ENCODE assay signal across 8 cellular contexts in genomic region chr19:39765091-39766076, GRCh38. TPM values are rescaled to one million over a fixed set of nuclear protein-coding genes. Genes with fewer than 3 reads are reported as not detected.
DNase-seq lines count a peak whose midpoint lies in the region; ATAC-seq and TF ChIP-seq lines count a peak whose summit lies in the region.

No MANE protein-coding gene starts in this region.

- no peak overlapping the region for H3K18ac ChIP-seq in mesenchymal stem cell (ENCODE audit: low read depth in 1 of 2, low read length in 2 of 2)

- no peak for TF ChIP-seq POLR2A in transverse colon (IDR thresholded peaks at IDR 0.05)

- WGBS in SK-N-SH (ENCODE audit: low lambda C conversion rate) = 7% methylated on average over 16 of the region's 16 CpGs
- 65% methylated on average over 9 of the region's 16 CpGs for WGBS in mesenchymal stem cell
- 49 to 54% methylated on average over 6 to 16 of the region's 16 CpGs for WGBS in transverse colon (ENCODE audit: low coverage in 1 of 2), 2 donors

- intact Hi-C loops in colonic mucosa (cut with DNase I) (loop anchor here (10.0 kb wide), 1 partner anchor 211 kb away; no protein-coding TSS in a partner anchor), transverse colon (cut with DNase I; ENCODE audit: low total_unique reads) (no loop called here)

- no peak overlapping the region for H3K4me2 ChIP-seq in SK-N-SH
- H3K4me2 ChIP-seq in mesenchymal stem cell (ENCODE audit: low read length, poor library complexity, severe bottlenecking) = no peak overlapping the region

- no peaks in the 10 kb centered on the region for H3K79me1 ChIP-seq in mesenchymal stem cell (replicated peaks; ENCODE audit: low read length, poor library complexity, severe bottlenecking)

- H3K9me3 ChIP-seq in HEK293 (ENCODE audit: control insufficient read depth, insufficient read depth, low read depth, low read length) (no peaks in the 10 kb centered on the region; the same call in 1 of the 2 replicates), SK-N-SH (no peaks in the 10 kb centered on the region), colonic mucosa (no peaks in the 10 kb centered on the region), mesenchymal stem cell (ENCODE audit: control insufficient read depth, low read length) (no peaks in the 10 kb centered on the region), transverse colon (no peaks in the 10 kb centered on the region)

- no peak for TF ChIP-seq RAD21 in SK-N-SH (IDR thresholded peaks at IDR 0.05; ENCODE audit: low read length)

- H3K9ac ChIP-seq in SK-N-SH (no peak overlapping the region), colonic mucosa (ENCODE audit: low read depth in 2 of 2, low read length in 2 of 2) (no peak overlapping the region), mesenchymal stem cell (ENCODE audit: low read length) (no peak overlapping the region)

- H2AFZ ChIP-seq in SK-N-SH (ENCODE audit: low read depth) (no peak overlapping the region), mesenchymal stem cell (ENCODE audit: low read depth, low read length) (no peak overlapping the region)

- no peaks in the 10 kb centered on the region for H3K9me2 ChIP-seq in SK-N-SH

- H3K4me3 ChIP-seq in HEK293 (ENCODE audit: low read depth, low read length) (no peak overlapping the region), SK-N-SH (ENCODE audit: low read depth in 2 of 2, low read length in 1 of 2) (peak overlapping the region in 1 of 2 experiments; percentile 11; a peak in 1 of 4 replicates), colonic mucosa (no peak overlapping the region), mesenchymal stem cell (ENCODE audit: insufficient read depth in 1 of 2, low read depth in 1 of 2, low read length in 2 of 2) (no peak overlapping the region), transverse colon (no peak overlapping the region)

- POLR2A ChIA-PET in HEK293 (lab: Yijun Ruan, JAX) (no interaction called here), SK-N-SH (lab: Yijun Ruan, JAX) (no interaction called here)

- no peaks in the 10 kb centered on the region; a peak in 1 of 3 replicates for H3K36me3 ChIP-seq in HEK293 (ENCODE audit: control insufficient read depth in 2 of 2, insufficient read depth in 1 of 2, low read length in 2 of 2)
- H3K36me3 ChIP-seq in SK-N-SH (replicated peaks in 1 of 2; ENCODE audit: control insufficient read depth in 1 of 2, insufficient read depth in 2 of 2, low read length in 1 of 2) = no peaks in the 10 kb centered on the region
- H3K36me3 ChIP-seq in colonic mucosa = no peaks in the 10 kb centered on the region
- H3K36me3 ChIP-seq in mesenchymal stem cell (ENCODE audit: control insufficient read depth in 1 of 2, insufficient read depth in 2 of 2, low read depth in 1 of 2, low read length in 2 of 2) = no peaks in the 10 kb centered on the region
- H3K36me3 ChIP-seq in transverse colon = no peaks in the 10 kb centered on the region

- H2BK5ac ChIP-seq in mesenchymal stem cell (ENCODE audit: low read depth, low read length, poor library complexity, severe bottlenecking) = no peak overlapping the region

- CTCF ChIA-PET in HEK293 (lab: Yijun Ruan, JAX) = interaction anchor here (0.5 to 7.8 kb wide), 49 partner anchors 7 to 1286 kb away, joined by 3 to 72 read pairs (median 4); partner anchors contain the start of genes FBL and PSMC4
- CTCF ChIA-PET in SK-N-SH (lab: Yijun Ruan, JAX) = interaction anchor here (0.6 to 3.5 kb wide), 19 partner anchors 8 to 214 kb away, joined by 3 to 14 read pairs (median 4); no protein-coding TSS in a partner anchor

- TF ChIP-seq EP300 in SK-N-SH (IDR thresholded peaks at IDR 0.05; ENCODE audit: borderline replicate concordance in 1 of 2, low read depth in 1 of 2, low read length in 1 of 2) = no peak
- TF ChIP-seq EP300 in transverse colon (IDR thresholded peaks at IDR 0.05; ENCODE audit: low read depth) = no peak

- H3K27me3 ChIP-seq in SK-N-SH (ENCODE audit: insufficient read depth) (peaks cover 19% of the 10 kb centered on the region; the same call in 1 of the 2 replicates), colonic mucosa (no peaks in the 10 kb centered on the region), mesenchymal stem cell (ENCODE audit: control insufficient read depth in 1 of 2, insufficient read depth in 1 of 2, low read length in 2 of 2) (peaks cover 5 to 20% of the 10 kb centered on the region in 2 experiments), transverse colon (peaks cover 9% of the 10 kb centered on the region)

- no peaks in the 10 kb centered on the region for H4K20me1 ChIP-seq in SK-N-SH (ENCODE audit: insufficient read depth)

- H3K4me1 ChIP-seq in HEK293 (ENCODE audit: control insufficient read depth, insufficient read depth, low read length) (peaks cover 6% of the 10 kb centered on the region), SK-N-SH (ENCODE audit: control insufficient read depth in 1 of 2, insufficient read depth in 2 of 2, low read depth in 1 of 2, low read length in 1 of 2) (no peaks in the 10 kb centered on the region), colonic mucosa (no peaks in the 10 kb centered on the region), mesenchymal stem cell (ENCODE audit: control insufficient read depth, insufficient read depth, low read depth, low read length) (no peaks in the 10 kb centered on the region), transverse colon (no peaks in the 10 kb centered on the region)

- H2BK120ac ChIP-seq in mesenchymal stem cell (ENCODE audit: low read depth, low read length) = no peak overlapping the region

- no peaks in the 10 kb centered on the region for H3K79me2 ChIP-seq in SK-N-SH (ENCODE audit: insufficient read depth)

- H4K91ac ChIP-seq in mesenchymal stem cell (ENCODE audit: low read length) = no peak overlapping the region

- no peak overlapping the region for H3K27ac ChIP-seq in HEK293 (ENCODE audit: extremely low read depth, low read depth, low read length)
- H3K27ac ChIP-seq in SK-N-SH (ENCODE audit: low read depth in 2 of 2, low read length in 1 of 2) = no peak overlapping the region
- no peak overlapping the region for H3K27ac ChIP-seq in colonic mucosa
- H3K27ac ChIP-seq in mesenchymal stem cell (ENCODE audit: low read length, poor library complexity, severe bottlenecking) = no peak overlapping the region
- H3K27ac ChIP-seq in transverse colon = no peak overlapping the region

- no peak overlapping the region for H3K14ac ChIP-seq in mesenchymal stem cell (ENCODE audit: low read length in 2 of 2)

- no peak overlapping the region for H2AK5ac ChIP-seq in mesenchymal stem cell (ENCODE audit: low read length, severe bottlenecking)

- TF ChIP-seq CTCF in HEK293 (tag by site-specific recombination; IDR thresholded peaks at IDR 0.05) = peak; percentile 31; the same call in 1 of the 2 replicates
- peak; percentile 90 for TF ChIP-seq CTCF in SK-N-SH (IDR thresholded peaks at IDR 0.05)
- TF ChIP-seq CTCF in colonic mucosa (IDR thresholded peaks at IDR 0.05) = peak; percentile 55
- peak; percentile 43 to 73 (median 70) for TF ChIP-seq CTCF in transverse colon (IDR thresholded peaks at IDR 0.05)

- no peak overlapping the region for H2BK15ac ChIP-seq in mesenchymal stem cell (ENCODE audit: low read depth, poor library complexity, severe bottlenecking)

- H2BK12ac ChIP-seq in mesenchymal stem cell (ENCODE audit: low read length in 2 of 2) = no peak overlapping the region

- ATAC-seq in GM21515 (IDR thresholded peaks at IDR 0.05; ENCODE audit: unreplicated experiment) = no peak

- H3F3A ChIP-seq in SK-N-SH (replicated peaks; ENCODE audit: insufficient read depth) = no peaks in the 10 kb centered on the region

- H3K23ac ChIP-seq in mesenchymal stem cell (ENCODE audit: low read length in 2 of 2) = no peak overlapping the region

- no peak overlapping the region for H3K4ac ChIP-seq in mesenchymal stem cell (ENCODE audit: low read depth in 1 of 2, low read length in 2 of 2)

- DNase-seq in COR-L47 (lab: John Stamatoyannopoulos, UW) (peak; percentile 20), SK-N-SH (peak; percentile 29), colonic mucosa (peak; percentile 44), mesenchymal stem cell (peak; percentile 60), transverse colon (peak; percentile 28), NCI-H1092 (lab: John Stamatoyannopoulos, UW) (no peak)

- in situ Hi-C loops in transverse colon (cut with MboI; ENCODE audit: low pct_ligation_motif_present in 1 of 4, low pct_unique_long_range_greater_than_20kb in 1 of 4, low sequenced_read_pairs in 3 of 4) = no loop called here

- no peak overlapping the region for H4K8ac ChIP-seq in mesenchymal stem cell (ENCODE audit: low read length)

TF ChIP-seq in HEK293, 187 proteins besides CTCF, POLR2A, EP300 and RAD21 (continues in another document):
- TF ChIP-seq ZNF747 (tag by site-specific recombination; IDR thresholded peaks at IDR 0.05) (no peak), ZBTB21 (tag by site-specific recombination; IDR thresholded peaks at IDR 0.05) (no peak), REPIN1 (tag by site-specific recombination; IDR thresholded peaks at IDR 0.05; ENCODE audit: low read depth) (no peak), KLF7 (tag by site-specific recombination; IDR thresholded peaks at IDR 0.05; ENCODE audit: borderline replicate concordance) (no peak), IKZF3 (tag by site-specific recombination; IDR thresholded peaks at IDR 0.05) (no peak), ZNF266 (tag by site-specific recombination; IDR thresholded peaks at IDR 0.05; ENCODE audit: low read depth) (no peak), ZNF624 (tag by site-specific recombination; IDR thresholded peaks at IDR 0.05) (no peak)

TF ChIP-seq in SK-N-SH, 30 proteins besides CTCF, POLR2A, EP300 and RAD21 (continues in another document):
- TF ChIP-seq, protein P1, sequence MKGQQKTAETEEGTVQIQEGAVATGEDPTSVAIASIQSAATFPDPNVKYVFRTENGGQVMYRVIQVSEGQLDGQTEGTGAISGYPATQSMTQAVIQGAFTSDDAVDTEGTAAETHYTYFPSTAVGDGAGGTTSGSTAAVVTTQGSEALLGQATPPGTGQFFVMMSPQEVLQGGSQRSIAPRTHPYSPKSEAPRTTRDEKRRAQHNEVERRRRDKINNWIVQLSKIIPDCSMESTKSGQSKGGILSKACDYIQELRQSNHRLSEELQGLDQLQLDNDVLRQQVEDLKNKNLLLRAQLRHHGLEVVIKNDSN (IDR thresholded peaks at IDR 0.05; ENCODE audit: borderline replicate concordance, low read depth) = no peak
- TF ChIP-seq GATA2 (CRISPR knock-in tag; IDR thresholded peaks at IDR 0.05) (no peak), SMC3 (IDR thresholded peaks at IDR 0.05; ENCODE audit: low read depth, low read length) (0 out of 2 replicates have a peak, but pooled peaks have one; percentile 5)

RNA-seq across cellular contexts. Expression of gene LEUTX, which starts 13.3 kb away (rescaled TPM):
- not detected in 2 replicates for polyA plus RNA-seq in SK-N-SH (2012; rRNA removed)
- not detected in 2 replicates for polyA plus RNA-seq in SK-N-SH (2012; cell fraction: cytosol; rRNA removed)
- not detected in 2 replicates for polyA plus RNA-seq in SK-N-SH (2012; cell fraction: nucleus; rRNA removed)
- not detected for total RNA-seq in colonic mucosa
- polyA plus RNA-seq in mesenchymal stem cell (2013, experiment 1 of 2) = not detected
- not detected for polyA plus RNA-seq in mesenchymal stem cell (2013, experiment 2 of 2)
- not detected for total RNA-seq in transverse colon

RNA-seq across cellular contexts. Expression of gene CLC, which starts 27.6 kb away (rescaled TPM):
- polyA plus RNA-seq in SK-N-SH (2012; rRNA removed) = not detected in 2 replicates
- not detected in 2 replicates for polyA plus RNA-seq in SK-N-SH (2012; cell fraction: cytosol; rRNA removed)
- polyA plus RNA-seq in SK-N-SH (2012; cell fraction: nucleus; rRNA removed) = not detected in 2 replicates
- total RNA-seq in colonic mucosa (under 1 TPM in 1 of 2 donors, not detected in 1; 0.56 TPM), transverse colon (not detected)
- not detected for polyA plus RNA-seq in mesenchymal stem cell (2013, experiment 1 of 2)
- polyA plus RNA-seq in mesenchymal stem cell (2013, experiment 2 of 2) = not detected

Comparison
In these comparisons a context has a peak if more than half of its experiments do, and no peak if none do; other contexts are left out.
1. CTCF ChIP-seq: peak in every context shown above with its lines; median percentile 90 in SK-N-SH; 70 in transverse colon; 55 in colonic mucosa; 31 in HEK293.